1 cellular context compared by ENCODE assay signal in the genomic region with DNA sequence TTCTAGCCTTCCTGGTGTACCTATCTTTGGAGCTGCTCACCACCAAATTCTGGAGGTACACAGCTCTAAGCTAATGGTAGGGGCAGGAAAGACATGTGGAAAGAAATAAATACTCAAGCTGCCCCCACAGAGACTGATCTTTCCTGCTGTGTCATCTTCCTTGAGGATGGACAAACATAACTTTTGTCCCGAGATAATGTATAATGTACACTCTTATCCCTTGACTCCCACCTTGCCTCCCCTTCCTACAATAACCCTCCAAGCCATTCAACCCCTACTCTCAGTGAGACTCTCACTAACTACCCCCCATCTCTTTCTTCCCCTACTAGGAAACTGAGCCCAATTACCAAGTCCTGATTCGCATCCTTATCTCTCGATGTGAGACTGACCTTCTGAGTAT.
TF ChIP-seq lines count a peak whose summit lies in the region.

No MANE protein-coding gene starts in this region.

TF ChIP-seq in HepG2, 621 proteins besides CTCF, POLR2A, EP300 and RAD21:
- TF ChIP-seq, protein P1, sequence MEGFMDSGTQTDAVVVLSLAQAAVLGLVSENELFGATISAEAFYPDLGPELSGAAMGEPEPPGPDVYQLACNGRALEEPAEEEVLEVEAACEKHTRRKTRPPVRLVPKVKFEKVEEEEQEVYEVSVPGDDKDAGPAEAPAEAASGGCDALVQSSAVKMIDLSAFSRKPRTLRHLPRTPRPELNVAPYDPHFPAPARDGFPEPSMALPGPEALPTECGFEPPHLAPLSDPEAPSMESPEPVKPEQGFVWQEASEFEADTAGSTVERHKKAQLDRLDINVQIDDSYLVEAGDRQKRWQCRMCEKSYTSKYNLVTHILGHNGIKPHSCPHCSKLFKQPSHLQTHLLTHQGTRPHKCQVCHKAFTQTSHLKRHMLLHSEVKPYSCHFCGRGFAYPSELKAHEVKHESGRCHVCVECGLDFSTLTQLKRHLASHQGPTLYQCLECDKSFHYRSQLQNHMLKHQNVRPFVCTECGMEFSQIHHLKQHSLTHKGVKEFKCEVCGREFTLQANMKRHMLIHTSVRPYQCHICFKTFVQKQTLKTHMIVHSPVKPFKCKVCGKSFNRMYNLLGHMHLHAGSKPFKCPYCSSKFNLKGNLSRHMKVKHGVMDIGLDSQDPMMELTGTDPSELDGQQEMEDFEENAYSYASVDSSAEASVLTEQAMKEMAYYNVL (CRISPR knock-in tag; IDR thresholded peaks at IDR 0.05; ENCODE audit: borderline replicate concordance) = no peak
- TF ChIP-seq RBFOX2 (IDR thresholded peaks at IDR 0.05; ENCODE audit: low read depth, low read length) = 0 out of 2 replicates have a peak, but pooled peaks have one; percentile 8
- TF ChIP-seq, protein P2, sequence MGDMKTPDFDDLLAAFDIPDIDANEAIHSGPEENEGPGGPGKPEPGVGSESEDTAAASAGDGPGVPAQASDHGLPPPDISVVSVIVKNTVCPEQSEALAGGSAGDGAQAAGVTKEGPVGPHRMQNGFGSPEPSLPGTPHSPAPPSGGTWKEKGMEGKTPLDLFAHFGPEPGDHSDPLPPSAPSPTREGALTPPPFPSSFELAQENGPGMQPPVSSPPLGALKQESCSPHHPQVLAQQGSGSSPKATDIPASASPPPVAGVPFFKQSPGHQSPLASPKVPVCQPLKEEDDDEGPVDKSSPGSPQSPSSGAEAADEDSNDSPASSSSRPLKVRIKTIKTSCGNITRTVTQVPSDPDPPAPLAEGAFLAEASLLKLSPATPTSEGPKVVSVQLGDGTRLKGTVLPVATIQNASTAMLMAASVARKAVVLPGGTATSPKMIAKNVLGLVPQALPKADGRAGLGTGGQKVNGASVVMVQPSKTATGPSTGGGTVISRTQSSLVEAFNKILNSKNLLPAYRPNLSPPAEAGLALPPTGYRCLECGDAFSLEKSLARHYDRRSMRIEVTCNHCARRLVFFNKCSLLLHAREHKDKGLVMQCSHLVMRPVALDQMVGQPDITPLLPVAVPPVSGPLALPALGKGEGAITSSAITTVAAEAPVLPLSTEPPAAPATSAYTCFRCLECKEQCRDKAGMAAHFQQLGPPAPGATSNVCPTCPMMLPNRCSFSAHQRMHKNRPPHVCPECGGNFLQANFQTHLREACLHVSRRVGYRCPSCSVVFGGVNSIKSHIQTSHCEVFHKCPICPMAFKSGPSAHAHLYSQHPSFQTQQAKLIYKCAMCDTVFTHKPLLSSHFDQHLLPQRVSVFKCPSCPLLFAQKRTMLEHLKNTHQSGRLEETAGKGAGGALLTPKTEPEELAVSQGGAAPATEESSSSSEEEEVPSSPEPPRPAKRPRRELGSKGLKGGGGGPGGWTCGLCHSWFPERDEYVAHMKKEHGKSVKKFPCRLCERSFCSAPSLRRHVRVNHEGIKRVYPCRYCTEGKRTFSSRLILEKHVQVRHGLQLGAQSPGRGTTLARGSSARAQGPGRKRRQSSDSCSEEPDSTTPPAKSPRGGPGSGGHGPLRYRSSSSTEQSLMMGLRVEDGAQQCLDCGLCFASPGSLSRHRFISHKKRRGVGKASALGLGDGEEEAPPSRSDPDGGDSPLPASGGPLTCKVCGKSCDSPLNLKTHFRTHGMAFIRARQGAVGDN (CRISPR knock-in tag; IDR thresholded peaks at IDR 0.05) = no peak
